Comparison of ENCODE assay signal across 19 cellular contexts in the genomic region with DNA sequence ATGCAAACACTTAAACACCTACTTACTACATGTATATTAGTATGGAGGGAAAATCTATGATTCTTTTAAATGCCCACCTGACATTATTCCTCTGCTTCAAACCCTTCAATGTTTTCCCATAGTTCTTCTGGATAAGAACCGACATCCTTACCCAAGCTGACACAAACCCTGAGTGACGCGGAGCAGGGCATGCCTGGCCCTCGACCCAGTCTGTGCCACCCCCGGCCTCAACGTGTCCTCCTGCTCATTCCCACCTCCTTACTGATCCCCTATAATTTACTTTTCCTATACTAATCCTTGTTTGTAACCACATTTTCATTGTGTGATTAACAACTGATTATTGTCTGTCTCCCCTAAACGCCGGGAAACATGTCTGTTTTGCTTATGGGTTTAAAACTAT. TPM values are rescaled to one million over a fixed set of nuclear protein-coding genes. Genes with fewer than 3 reads are reported as not detected.
A peak's percentile ranks its signal among the peaks of the same experiment; 100 is the strongest.
DNase-seq lines count a peak whose midpoint lies in the region; ATAC-seq and TF ChIP-seq lines count a peak whose summit lies in the region.
"Had no signal": no experiment of that assay in that cellular context is flagged by ENCODE, and none has a peak within 500 bp of the region (broad histone marks: within the 10 kb centered on the region; RNA-seq: fewer than 3 reads in every experiment).

No MANE protein-coding gene starts in this region.

- H3K27me3 ChIP-seq in heart left ventricle (no peaks in the 10 kb centered on the region), right cardiac atrium (ENCODE audit: control insufficient read depth, insufficient read depth) (no peaks in the 10 kb centered on the region), psoas muscle (ENCODE audit: insufficient read depth in 3 of 3, low read length in 2 of 3) (no peaks in the 10 kb centered on the region), BE2C (no peaks in the 10 kb centered on the region)
- H3K27me3 ChIP-seq: BLaER1 had no signal

- H3K4me3 Mint-ChIP-seq in brain, result no peak overlapping the region
- H3K4me3 Mint-ChIP-seq: CD14-positive monocyte; CD4-positive, alpha-beta memory T cell had no signal

- peaks cover 23% of the 10 kb centered on the region for H3K4me1 Mint-ChIP-seq in brain

- ATAC-seq in heart left ventricle (peak in 2 of 4 donors; percentile 20 to 41), right cardiac atrium (no peak), psoas muscle (no peak)

- H3K36me3 Mint-ChIP-seq in brain, result peaks cover 52% of the 10 kb centered on the region

- no peak for TF ChIP-seq CTCF in heart left ventricle (IDR thresholded peaks at IDR 0.05)
- no peak for TF ChIP-seq CTCF in brain (conservative IDR thresholded peaks at IDR 0.05)
- TF ChIP-seq CTCF in psoas muscle (IDR thresholded peaks at IDR 0.05), result no peak
- no peak for TF ChIP-seq CTCF in BE2C (IDR thresholded peaks at IDR 0.05; ENCODE audit: low read depth, low read length)

- H3K9me3 Mint-ChIP-seq in brain, result no peaks in the 10 kb centered on the region
- H3K9me3 Mint-ChIP-seq: CD14-positive monocyte; CD4-positive, alpha-beta memory T cell had no signal

- H3K27me3 Mint-ChIP-seq in brain, result no peaks in the 10 kb centered on the region
- H3K27me3 Mint-ChIP-seq: CD4-positive, alpha-beta memory T cell had no signal

- H3K4me3 ChIP-seq in heart left ventricle, result no peak overlapping the region
- no peak overlapping the region for H3K4me3 ChIP-seq in right cardiac atrium (ENCODE audit: low read length)
- no peak overlapping the region for H3K4me3 ChIP-seq in psoas muscle
- H3K4me3 ChIP-seq in BE2C (ENCODE audit: low read depth, low read length), result no peak overlapping the region
- H3K4me3 ChIP-seq: A549, BLaER1, GM23248, HAP-1 had no signal

- 55 to 80% (median 73%) methylated on average over 8 of the region's 8 CpGs for WGBS in heart left ventricle, 4 donors
- 89% methylated on average over 8 of the region's 8 CpGs for WGBS in right cardiac atrium
- 91 to 96% (median 95%) methylated on average over 8 of the region's 8 CpGs for WGBS in psoas muscle, 3 donors

- TF ChIP-seq POLR2A in heart left ventricle (IDR thresholded peaks at IDR 0.05), result no peak

- H3K27ac ChIP-seq in heart left ventricle (peak overlapping the region in 11 of 12 donors; percentile 17 to 78 (median 60)), right cardiac atrium (ENCODE audit: low read length) (no peak overlapping the region), psoas muscle (peak overlapping the region; percentile 74)
- H3K27ac ChIP-seq: 22Rv1, A549, BLaER1, GM23248 had no signal

- peaks cover 0 to 77% (median 49%) of the 10 kb centered on the region in 9 donors for H3K36me3 ChIP-seq in heart left ventricle
- peaks cover 0 to 50% of the 10 kb centered on the region in 2 donors for H3K36me3 ChIP-seq in psoas muscle (ENCODE audit: insufficient read depth in 1 of 2, low read depth in 1 of 2)
- H3K36me3 ChIP-seq in BE2C, result peaks cover 15% of the 10 kb centered on the region

- peak; percentile 16 for DNase-seq in NCI-H82 (lab: John Stamatoyannopoulos, UW)
- no peak for DNase-seq in NCI-H82 treated with DMSO at 0.1 percent for 48 hours (lab: John Stamatoyannopoulos, UW; ENCODE audit: unreplicated experiment)
- DNase-seq in heart left ventricle, result no peak
- DNase-seq in right cardiac atrium, result no peak
- DNase-seq in psoas muscle, result no peak
- no peak for DNase-seq in BE2C
- DNase-seq in activated T-cell treated with anti-CD3 and anti-CD28 coated beads, Interleukin-2, amount 50 U/mL, for 48 hours, result no peak
- DNase-seq: AML-193; CD4-positive, alpha-beta memory T cell; DMS153; DMS79; GDM1 had no signal

- H3K4me1 ChIP-seq in heart left ventricle, result peaks cover 0 to 37% (median 22%) of the 10 kb centered on the region in 12 donors
- H3K4me1 ChIP-seq in right cardiac atrium (ENCODE audit: control insufficient read depth, insufficient read depth, low read length), result peaks cover 5% of the 10 kb centered on the region
- peaks cover 43% of the 10 kb centered on the region for H3K4me1 ChIP-seq in psoas muscle
- H3K4me1 ChIP-seq in BE2C, result no peaks in the 10 kb centered on the region; the same call in 1 of the 2 replicates
- H3K4me1 ChIP-seq: HAP-1 had no signal

- H3K9me3 ChIP-seq in heart left ventricle (no peaks in the 10 kb centered on the region), right cardiac atrium (ENCODE audit: control insufficient read depth, low read length) (no peaks in the 10 kb centered on the region), psoas muscle (no peaks in the 10 kb centered on the region), BE2C (no peaks in the 10 kb centered on the region)
- H3K9me3 ChIP-seq: A549, BLaER1, HAP-1 had no signal

- H3K27ac Mint-ChIP-seq in brain, result peak overlapping the region in 4 of 5 experiments; percentile 3 to 52 (median 42)
- H3K27ac Mint-ChIP-seq: CD14-positive monocyte had no signal

- intact Hi-C loops in heart left ventricle (cut with DNase I), result no loop called here
- intact Hi-C loops in right cardiac atrium (cut with DNase I), result no loop called here
- intact Hi-C loops in psoas muscle (cut with DNase I), result no loop called here

RNA-seq across cellular contexts. Expression of gene KIDINS220, which starts 17.5 kb away (rescaled TPM):
- 100 to 1,000 TPM in 1 of 9 donors, 10 to 100 TPM in 8; 56.5 to 108 (median 80.2) TPM for total RNA-seq in heart left ventricle
- 10 to 100 TPM; 22.7 to 38.4 TPM for polyA plus RNA-seq in heart left ventricle
- 10 to 100 TPM; 34.5 to 39.6 (median 37.6) TPM for total RNA-seq in right cardiac atrium
- polyA plus RNA-seq in right cardiac atrium, result 17.3 TPM
- 39.4 TPM for polyA plus RNA-seq in brain (ENCODE audit: insufficient read depth, low read depth, low replicate concordance)
- total RNA-seq in psoas muscle, result 10 to 100 TPM; 40.4 to 52.0 (median 46.5) TPM
- polyA plus RNA-seq in psoas muscle, result 10 to 100 TPM in 2 of 3 donors, 1 to 10 TPM in 1; 7.5 to 29.1 (median 10.9) TPM
- polyA plus RNA-seq in BE2C (2012; ENCODE audit: insufficient read depth, insufficient read length, low read depth), result 53.3 TPM
